ENCODE assay signal across 11 cellular contexts in genomic region chr12:51941011-51941561, GRCh38. TPM values are rescaled to one million over a fixed set of nuclear protein-coding genes. Genes with fewer than 3 reads are reported as not detected.
DNase-seq lines count a peak whose midpoint lies in the region; ATAC-seq and TF ChIP-seq lines count a peak whose summit lies in the region.
"Had no signal": no experiment of that assay in that cellular context is flagged by ENCODE, and none has a peak within 500 bp of the region (broad histone marks: within the 10 kb centered on the region; RNA-seq: fewer than 3 reads in every experiment).

No MANE protein-coding gene starts in this region.

- peaks cover 2% of the 10 kb centered on the region for H3K27me3 Mint-ChIP-seq in nephron (ENCODE audit: low read depth)
- H3K27me3 Mint-ChIP-seq in activated CD4-positive, alpha-beta T cell treated with anti-CD3 and anti-CD28 coated beads, Interleukin-2, amount 10 ng/mL, durations not matched to agents 24 days and 14 days = peaks cover 21% of the 10 kb centered on the region

- no peak overlapping the region for H3K27ac ChIP-seq in substantia nigra (ENCODE audit: low read depth, low read length, poor library complexity, severe bottlenecking)

- no peak for TF ChIP-seq CTCF in epithelial cell of esophagus (IDR thresholded peaks at IDR 0.05; ENCODE audit: insufficient read depth, low read depth, low read length, missing control alignments)
- no peak for TF ChIP-seq CTCF in nephron (IDR thresholded peaks at IDR 0.05; ENCODE audit: unreplicated experiment in 3 of 3)

- intact Hi-C loops in activated CD4-positive, alpha-beta T cell treated with anti-CD3 and anti-CD28 coated beads, Interleukin-2, amount 10 ng/mL, durations not matched to agents 24 days and 14 days (cut with micrococcal nuclease) = no loop called here

- peak overlapping the region; percentile 6 to 51 (median 30) for H3K27ac Mint-ChIP-seq in nephron
- no peak overlapping the region for H3K27ac Mint-ChIP-seq in activated CD4-positive, alpha-beta T cell treated with anti-CD3 and anti-CD28 coated beads, Interleukin-2, amount 10 ng/mL, durations not matched to agents 24 days and 14 days

- H3K4me1 Mint-ChIP-seq in nephron = peaks cover 24% of the 10 kb centered on the region
- no peaks in the 10 kb centered on the region for H3K4me1 Mint-ChIP-seq in activated CD4-positive, alpha-beta T cell treated with anti-CD3 and anti-CD28 coated beads, Interleukin-2, amount 10 ng/mL, durations not matched to agents 24 days and 14 days

- ATAC-seq in HG02571 (IDR thresholded peaks at IDR 0.05; ENCODE audit: unreplicated experiment) = no peak

- H3K4me3 ChIP-seq in epithelial cell of esophagus (ENCODE audit: low read length) = peak overlapping the region; percentile 7

- H3K4me3 Mint-ChIP-seq in nephron = peak overlapping the region in 1 of 3 experiments; percentile 19
- H3K4me3 Mint-ChIP-seq in activated CD4-positive, alpha-beta T cell treated with anti-CD3 and anti-CD28 coated beads, Interleukin-2, amount 10 ng/mL, durations not matched to agents 24 days and 14 days = no peak overlapping the region

- DNase-seq in EH (ENCODE audit: low read depth) (peak; percentile 46), NCI-H345 treated with DMSO at 0.1 percent for 48 hours (lab: John Stamatoyannopoulos, UW; ENCODE audit: unreplicated experiment) (peak; percentile 84), epithelial cell of esophagus (ENCODE audit: low read depth) (peak; percentile 72), NCI-H2081 treated with DMSO at 0.1 percent for 48 hours (lab: John Stamatoyannopoulos, UW) (no peak), substantia nigra (lab: John Stamatoyannopoulos, UW) (no peak)
- DNase-seq in activated CD4-positive, alpha-beta T cell treated with anti-CD3 and anti-CD28 coated beads, Interleukin-2, amount 10 ng/mL, durations not matched to agents 24 days and 14 days = no peak
- DNase-seq: activated effector memory CD4-positive, alpha-beta T cell treated with anti-CD3 and anti-CD28 coated beads, Interleukin-2, amount 50 U/mL, for 16 hours; DMS53 had no signal

- H3K9me3 Mint-ChIP-seq in nephron = peaks cover 25% of the 10 kb centered on the region
- H3K9me3 Mint-ChIP-seq in activated CD4-positive, alpha-beta T cell treated with anti-CD3 and anti-CD28 coated beads, Interleukin-2, amount 10 ng/mL, durations not matched to agents 24 days and 14 days = peaks cover 7% of the 10 kb centered on the region

- peaks cover 6% of the 10 kb centered on the region for H3K36me3 Mint-ChIP-seq in nephron (ENCODE audit: low read depth)
- no peaks in the 10 kb centered on the region for H3K36me3 Mint-ChIP-seq in activated CD4-positive, alpha-beta T cell treated with anti-CD3 and anti-CD28 coated beads, Interleukin-2, amount 10 ng/mL, durations not matched to agents 24 days and 14 days (ENCODE audit: low read depth)

RNA-seq across cellular contexts. Expression of gene ACVR1B, which starts 10.4 kb away (rescaled TPM):
- 7.1 and 8.1 TPM in 2 replicates for total RNA-seq in activated CD4-positive, alpha-beta T cell treated with anti-CD3 and anti-CD28 coated beads, Interleukin-2, amount 10 ng/mL, durations not matched to agents 24 days and 14 days

RNA-seq across cellular contexts. Expression of gene ACVRL1, which starts 33.8 kb away (rescaled TPM):
- not detected in 2 replicates for total RNA-seq in activated CD4-positive, alpha-beta T cell treated with anti-CD3 and anti-CD28 coated beads, Interleukin-2, amount 10 ng/mL, durations not matched to agents 24 days and 14 days
- total RNA-seq: HT-29 had no signal

RNA-seq across cellular contexts. Expression of gene ANKRD33, which starts 53.2 kb away (rescaled TPM):
- total RNA-seq in activated CD4-positive, alpha-beta T cell treated with anti-CD3 and anti-CD28 coated beads, Interleukin-2, amount 10 ng/mL, durations not matched to agents 24 days and 14 days = not detected in 2 replicates
- total RNA-seq: HT-29 had no signal

Comparison
In these comparisons a context has a peak if more than half of its experiments do, and no peak if none do; other contexts are left out.
1. DNase-seq: peak in EH (single experiment), NCI-H345 treated with DMSO at 0.1 percent for 48 hours (single experiment) and epithelial cell of esophagus (single experiment); none in activated CD4-positive, alpha-beta T cell treated with anti-CD3 and anti-CD28 coated beads, Interleukin-2, amount 10 ng/mL, durations not matched to agents 24 days and 14 days (single experiment), NCI-H2081 treated with DMSO at 0.1 percent for 48 hours (single experiment) and substantia nigra (0 of 49).